In genomic region chr5:40872253-40872652, GRCh38 we compare ENCODE assay signal across 2 cellular contexts. TPM values are rescaled to one million over a fixed set of nuclear protein-coding genes. Genes with fewer than 3 reads are reported as not detected.
"Had no signal": no experiment of that assay in that cellular context is flagged by ENCODE, and none has a peak within 500 bp of the region (broad histone marks: within the 10 kb centered on the region; RNA-seq: fewer than 3 reads in every experiment).

No MANE protein-coding gene starts in this region.

RNA-seq across cellular contexts. Expression of gene C7, which starts 37.0 kb away (rescaled TPM):
- total RNA-seq: HT-29 had no signal
- polyA plus RNA-seq: K562 had no signal
